In genomic region chr3:106355873-106356272, GRCh38 we compare ENCODE assay signal across 34 cellular contexts.
"Had no signal": no experiment of that assay in that cellular context is flagged by ENCODE, and none has a peak within 500 bp of the region (broad histone marks: within the 10 kb centered on the region; RNA-seq: fewer than 3 reads in every experiment).

No MANE protein-coding gene starts in this region.

- H3K9me3 ChIP-seq: adrenal gland, ascending aorta, colonic mucosa had no signal

- H3K4me1 Mint-ChIP-seq: brain; central memory CD8-positive, alpha-beta T cell had no signal

- H3K27ac Mint-ChIP-seq: activated B cell treated with CpG ODN at 0.5 μM for 24 hours; activated CD4-positive, alpha-beta memory T cell treated with anti-CD3 and anti-CD28 coated beads for 36 hours; activated CD4-positive, alpha-beta T cell treated with anti-CD3 and anti-CD28 coated beads, Interleukin-2, amount 10 ng/mL, durations not matched to agents 24 days and 14 days; activated naive CD4-positive, alpha-beta T cell treated with anti-CD3 and anti-CD28 coated beads for 36 hours; activated naive CD4-positive, alpha-beta T cell treated with anti-CD3 and anti-CD28 coated beads, Interleukin-2, amount 50 U/mL, for 72 hours; activated naive CD8-positive, alpha-beta T cell treated with anti-CD3 and anti-CD28 coated beads, Interleukin-2, amount 10 ng/mL, durations not matched to agents 7 days and 5 days; activated T-cell treated with anti-CD3 and anti-CD28 coated beads, Interleukin-2, amount 50 U/mL, for 24 hours; activated T-helper 1 cell treated with anti-CD3 and anti-CD28 coated beads, Interleukin-12 subunit alpha, Interleukin-12 subunit beta, Interleukin-2, Interleukin-4 antibody, amounts not matched to agents 30 ng/mL and 10 ng/mL and 1 ng/mL, durations not matched to agents 14 hours and 24 hours and 36 hours; brain; T-helper 1 cell treated with Interleukin-12 subunit alpha and Interleukin-12 subunit beta and Interleukin-4 antibody, amounts not matched to agents 30 μg/mL and 1 μg/mL, for 36 hours; T-helper 2 cell treated with Interferon-gamma antibody and Interleukin-4, amounts not matched to agents 5 μg/mL and 100 μg/mL, for 36 hours had no signal

- H3K4me3 ChIP-seq: adrenal gland, ascending aorta, cardiac muscle cell, colonic mucosa had no signal

- H3K4me3 Mint-ChIP-seq: activated B cell treated with CpG ODN at 0.5 μM for 24 hours; activated CD4-positive, alpha-beta memory T cell treated with anti-CD3 and anti-CD28 coated beads for 36 hours; activated CD4-positive, alpha-beta T cell treated with anti-CD3 and anti-CD28 coated beads, Interleukin-2, amount 10 ng/mL, durations not matched to agents 24 days and 14 days; activated naive CD4-positive, alpha-beta T cell treated with anti-CD3 and anti-CD28 coated beads for 36 hours; activated naive CD8-positive, alpha-beta T cell treated with anti-CD3 and anti-CD28 coated beads, Interleukin-2, amount 10 ng/mL, durations not matched to agents 7 days and 5 days; activated T-cell treated with anti-CD3 and anti-CD28 coated beads, Interleukin-2, amount 50 U/mL, for 24 hours; activated T-helper 1 cell treated with anti-CD3 and anti-CD28 coated beads, Interleukin-12 subunit alpha, Interleukin-12 subunit beta, Interleukin-2, Interleukin-4 antibody, amounts not matched to agents 30 ng/mL and 10 ng/mL and 1 ng/mL, durations not matched to agents 14 hours and 24 hours and 36 hours; brain; central memory CD8-positive, alpha-beta T cell; T-helper 1 cell treated with Interleukin-12 subunit alpha and Interleukin-12 subunit beta and Interleukin-4 antibody, amounts not matched to agents 30 μg/mL and 1 μg/mL, for 36 hours; T-helper 2 cell treated with Interferon-gamma antibody and Interleukin-4, amounts not matched to agents 5 μg/mL and 100 μg/mL, for 36 hours had no signal

- H3K4me1 ChIP-seq: adrenal gland, ascending aorta, colonic mucosa had no signal

- DNase-seq: activated B cell treated with CpG ODN at 0.5 μM for 24 hours; activated CD4-positive, alpha-beta memory T cell treated with anti-CD3 and anti-CD28 coated beads for 36 hours; activated CD4-positive, alpha-beta T cell treated with anti-CD3 and anti-CD28 coated beads for 4 hours; activated CD4-positive, alpha-beta T cell treated with anti-CD3 and anti-CD28 coated beads, Interleukin-2, amount 10 ng/mL, durations not matched to agents 24 days and 14 days; activated CD4-positive, alpha-beta T cell treated with anti-CD3 and anti-CD28 coated beads, Interleukin-2, amount 50 U/mL, for 1 hour; activated CD4-positive, alpha-beta T cell treated with anti-CD3 and anti-CD28 coated beads, Interleukin-2, amount 50 U/mL, for 4 hours; activated CD4-positive, CD25-positive, alpha-beta regulatory T cell treated with anti-CD3 and anti-CD28 coated beads, Interleukin-2, amount 50 U/mL, for 72 hours; activated CD8-positive, alpha-beta memory T cell treated with anti-CD3 and anti-CD28 coated beads, Interleukin-2, amount 50 U/mL, for 4 hours; activated effector memory CD4-positive, alpha-beta T cell treated with anti-CD3 and anti-CD28 coated beads, Interleukin-2, amount 50 U/mL, for 16 hours; activated gamma-delta T cell treated with Interleukin-2 at 50 U/mL for 16 hours; activated naive CD4-positive, alpha-beta T cell; activated naive CD4-positive, alpha-beta T cell treated with anti-CD3 and anti-CD28 coated beads for 36 hours; activated naive CD4-positive, alpha-beta T cell treated with anti-CD3 and anti-CD28 coated beads, Interleukin-2, amount 50 U/mL, for 16 hours; activated naive CD8-positive, alpha-beta T cell treated with anti-CD3 and anti-CD28 coated beads, Interleukin-2, amount 10 ng/mL, durations not matched to agents 7 days and 5 days; activated T-cell treated with anti-CD3 and anti-CD28 coated beads, Interleukin-2, amount 50 U/mL, for 24 hours; activated T-cell treated with anti-CD3 and anti-CD28 coated beads, Interleukin-2, amount 50 U/mL, for 48 hours; adrenal gland; amygdala; anterior cingulate cortex; caudate nucleus; cerebellar nuclear complex; colonic mucosa; SW 1271; T-helper 1 cell; T-helper 9 cell had no signal

- H3K36me3 ChIP-seq: adrenal gland, ascending aorta, cardiac muscle cell, colonic mucosa had no signal

- H3K36me3 Mint-ChIP-seq: brain had no signal

- H3K27ac ChIP-seq: adrenal gland, ascending aorta, cardiac muscle cell, colonic mucosa, VCaP had no signal

- H3K27me3 Mint-ChIP-seq: activated B cell treated with CpG ODN at 0.5 μM for 24 hours; activated CD4-positive, alpha-beta memory T cell treated with anti-CD3 and anti-CD28 coated beads for 36 hours; activated CD4-positive, alpha-beta T cell treated with anti-CD3 and anti-CD28 coated beads, Interleukin-2, amount 10 ng/mL, durations not matched to agents 24 days and 14 days; activated naive CD8-positive, alpha-beta T cell treated with anti-CD3 and anti-CD28 coated beads, Interleukin-2, amount 10 ng/mL, durations not matched to agents 7 days and 5 days; activated T-cell treated with anti-CD3 and anti-CD28 coated beads, Interleukin-2, amount 50 U/mL, for 24 hours; central memory CD8-positive, alpha-beta T cell had no signal

- H3K9me3 Mint-ChIP-seq: activated naive CD4-positive, alpha-beta T cell treated with anti-CD3 and anti-CD28 coated beads for 36 hours had no signal

- ATAC-seq: activated naive CD4-positive, alpha-beta T cell treated with anti-CD3 and anti-CD28 coated beads, Interleukin-2, amount 50 U/mL, for 72 hours had no signal

- H3K27me3 ChIP-seq: adrenal gland, ascending aorta, cardiac muscle cell, colonic mucosa had no signal
